In the genomic region with DNA sequence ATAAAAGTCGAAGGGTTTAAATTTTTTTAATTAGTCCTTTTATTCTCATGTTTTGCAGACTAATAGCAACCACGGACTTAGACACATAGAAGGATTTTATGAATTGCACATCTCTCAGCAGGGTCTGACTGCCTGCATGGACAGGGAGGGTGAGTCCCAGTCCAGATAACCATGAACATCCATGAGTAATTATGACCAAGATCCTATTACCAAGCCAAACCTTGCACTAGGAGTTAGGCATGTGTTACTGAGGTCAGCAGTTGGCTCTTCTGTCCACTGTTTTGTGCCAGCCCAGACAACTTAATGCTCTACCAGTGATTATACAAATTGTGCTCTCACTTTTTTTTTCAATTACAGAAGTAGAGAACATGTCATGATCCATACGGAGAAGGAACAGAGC, we compare ENCODE assay signal across 26 cellular contexts.
"Had no signal": no experiment of that assay in that cellular context is flagged by ENCODE, and none has a peak within 500 bp of the region (broad histone marks: within the 10 kb centered on the region; RNA-seq: fewer than 3 reads in every experiment).

No MANE protein-coding gene starts in this region.

- DNase-seq: activated B cell treated with CpG ODN at 0.5 μM for 24 hours; activated CD4-positive, alpha-beta T cell treated with anti-CD3 and anti-CD28 coated beads for 48 hours; activated CD8-positive, alpha-beta memory T cell treated with anti-CD3 and anti-CD28 coated beads, Interleukin-2, amount 50 U/mL, for 4 hours; activated CD8-positive, alpha-beta T cell treated with anti-CD3 and anti-CD28 coated beads, Interleukin-2, amount 10 ng/mL, durations not matched to agents 7 days and 5 days; activated effector memory CD4-positive, alpha-beta T cell treated with anti-CD3 and anti-CD28 coated beads, Interleukin-2, amount 50 U/mL, for 16 hours; activated T-cell treated with anti-CD3 and anti-CD28 coated beads, Interleukin-2, amount 50 U/mL, for 48 hours; amygdala; body of pancreas; cortex of kidney; effector CD4-positive, alpha-beta T cell; hypothalamus; kidney; left lung; mesendoderm; natural killer cell; posterior cingulate gyrus; small intestine; stimulated activated CD4-positive, alpha-beta T cell treated with anti-CD3 and anti-CD28 coated beads, Interleukin-4, amount 100 ng/mL, for 24 hours; stimulated activated naive CD4-positive, alpha-beta T cell; substantia nigra; T-helper 17 cell; transverse colon had no signal

- H3K27me3 ChIP-seq: body of pancreas, left lung, transverse colon, vagina had no signal

- H3K27ac ChIP-seq: body of pancreas, left lung, neutrophil, transverse colon, vagina had no signal

- H3K9me3 ChIP-seq: body of pancreas, left lung, neutrophil, transverse colon, vagina had no signal

- H3K9me3 Mint-ChIP-seq: activated B cell treated with CpG ODN at 0.5 μM for 24 hours; central memory CD8-positive, alpha-beta T cell had no signal

- H3K27ac Mint-ChIP-seq: activated B cell treated with CpG ODN at 0.5 μM for 24 hours; activated CD8-positive, alpha-beta T cell treated with anti-CD3 and anti-CD28 coated beads, Interleukin-2, amount 10 ng/mL, durations not matched to agents 7 days and 5 days; activated naive CD8-positive, alpha-beta T cell; natural killer cell; T-helper 17 cell had no signal

- H3K4me3 ChIP-seq: body of pancreas, left lung, transverse colon, vagina had no signal

- H3K4me3 Mint-ChIP-seq: activated B cell treated with CpG ODN at 0.5 μM for 24 hours; activated CD8-positive, alpha-beta T cell treated with anti-CD3 and anti-CD28 coated beads, Interleukin-2, amount 10 ng/mL, durations not matched to agents 7 days and 5 days; activated naive CD8-positive, alpha-beta T cell; central memory CD8-positive, alpha-beta T cell; natural killer cell; T-helper 17 cell had no signal

- H3K4me1 ChIP-seq: body of pancreas, left lung, transverse colon, vagina had no signal

- ATAC-seq: activated CD8-positive, alpha-beta T cell treated with anti-CD3 and anti-CD28 coated beads, Interleukin-2, amount 10 ng/mL, durations not matched to agents 7 days and 5 days; body of pancreas; left lung; natural killer cell; T-helper 17 cell had no signal

- H3K36me3 Mint-ChIP-seq: activated naive CD8-positive, alpha-beta T cell; natural killer cell had no signal

- H3K4me1 Mint-ChIP-seq: activated B cell treated with CpG ODN at 0.5 μM for 24 hours; central memory CD8-positive, alpha-beta T cell; natural killer cell; T-helper 17 cell had no signal

- H3K36me3 ChIP-seq: left lung, neutrophil, transverse colon, vagina had no signal
